Comparison of ENCODE assay signal across 6 cellular contexts in the genomic region with DNA sequence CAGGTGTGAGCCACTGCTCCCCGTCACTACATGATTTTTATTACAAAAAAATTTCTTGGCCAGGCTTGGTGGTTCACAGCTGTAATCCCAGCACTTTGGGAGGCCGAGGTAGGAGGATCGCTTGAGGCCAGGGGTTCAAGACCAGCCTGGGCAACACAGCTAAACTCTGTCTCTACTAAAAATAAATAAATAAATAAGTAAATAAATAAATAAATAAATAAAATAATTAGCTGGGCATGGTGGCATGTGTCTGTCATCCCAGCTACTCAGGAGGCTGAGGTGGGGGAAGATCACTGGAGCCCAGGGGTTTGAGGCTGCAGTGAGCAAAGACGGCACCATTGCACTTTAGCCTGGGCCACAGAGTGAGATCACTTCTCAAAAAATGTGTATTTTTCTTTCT. TPM values are rescaled to one million over a fixed set of nuclear protein-coding genes. Genes with fewer than 3 reads are reported as not detected.
"Had no signal": no experiment of that assay in that cellular context is flagged by ENCODE, and none has a peak within 500 bp of the region (broad histone marks: within the 10 kb centered on the region; RNA-seq: fewer than 3 reads in every experiment).

No MANE protein-coding gene starts in this region.

RNA-seq across cellular contexts. Expression of gene MYL10, which starts 10.0 kb away (rescaled TPM):
- polyA plus RNA-seq: immature natural killer cell; keratinocyte; liver; lung; mammary epithelial cell; naive thymus-derived CD4-positive, alpha-beta T cell had no signal
